8 cellular contexts compared by ENCODE assay signal in genomic region chr7:150060259-150061221, GRCh38.
DNase-seq lines count a peak whose midpoint lies in the region; ATAC-seq, FAIRE-seq and TF ChIP-seq lines count a peak whose summit lies in the region.
"Not testable (repeated sequence)": the region's sequence is repeated elsewhere in the genome, so short reads cannot be mapped to it uniquely, and the experiment has no call there.

No MANE protein-coding gene starts in this region.

- intact Hi-C loops in left ventricle myocardium inferior (cut with micrococcal nuclease); testis (cut with DNase I; ENCODE audit: low total_unique reads): not testable (repeated sequence)

- H3K36me3 ChIP-seq in left ventricle myocardium inferior; small intestine (ENCODE audit: control insufficient read depth in 2 of 2, insufficient read depth in 2 of 2, low read length in 2 of 2); testis (ENCODE audit: low read depth, missing control alignments): not testable (repeated sequence)

- TF ChIP-seq CTCF in left ventricle myocardium inferior (IDR thresholded peaks at IDR 0.05; ENCODE audit: borderline replicate concordance) (peak; percentile 58), testis (IDR thresholded peaks at IDR 0.05) (peak in 1 of 3 experiments; percentile 18)

- H3K4me3 ChIP-seq in left ventricle myocardium inferior; small intestine (ENCODE audit: low read depth in 1 of 2, low read length in 2 of 2); testis: not testable (repeated sequence)

- not testable (repeated sequence) for DNase-seq in GM12891 (ENCODE audit: insufficient read length, low spot score); small intestine
- DNase-seq in activated CD4-positive, alpha-beta T cell treated with anti-CD3 and anti-CD28 coated beads for 1 hour = peak; percentile 76
- DNase-seq in activated naive CD8-positive, alpha-beta T cell treated with anti-CD3 and anti-CD28 coated beads for 36 hours = peak; percentile 85
- DNase-seq in left ventricle myocardium inferior (peak; percentile 83), testis (peak; percentile 93)

- not testable (repeated sequence) for H3K27me3 Mint-ChIP-seq in activated naive CD8-positive, alpha-beta T cell treated with anti-CD3 and anti-CD28 coated beads for 36 hours

- 20 to 24% (median 20%) methylated on average over 10 of the region's 16 CpGs for WGBS in small intestine, 3 donors
- 12 to 13% methylated on average over 12 of the region's 16 CpGs for WGBS in testis, 2 donors

- H3K4me3 Mint-ChIP-seq in activated naive CD8-positive, alpha-beta T cell treated with anti-CD3 and anti-CD28 coated beads for 36 hours = not testable (repeated sequence)

- ATAC-seq in GM21576 (IDR thresholded peaks at IDR 0.05; ENCODE audit: unreplicated experiment) (peak; percentile 99), HG03342 (IDR thresholded peaks at IDR 0.05; ENCODE audit: unreplicated experiment) (peak; percentile 96)

- H3K9me3 ChIP-seq in left ventricle myocardium inferior (replicated peaks); small intestine (ENCODE audit: control insufficient read depth, low read depth); testis: not testable (repeated sequence)

- H3K36me3 Mint-ChIP-seq in activated naive CD8-positive, alpha-beta T cell treated with anti-CD3 and anti-CD28 coated beads for 36 hours = not testable (repeated sequence)

- not testable (repeated sequence) for H3K4me1 ChIP-seq in left ventricle myocardium inferior; small intestine (ENCODE audit: control insufficient read depth in 2 of 2, insufficient read depth in 1 of 2, low read depth in 1 of 2, low read length in 1 of 2); testis

- H3K9me3 Mint-ChIP-seq in activated naive CD8-positive, alpha-beta T cell treated with anti-CD3 and anti-CD28 coated beads for 36 hours = not testable (repeated sequence)

- TF ChIP-seq POLR2A in GM12891 (IDR thresholded peaks at IDR 0.05; ENCODE audit: low read depth, low read length); testis (IDR thresholded peaks at IDR 0.05): not testable (repeated sequence)

- H3K4me1 Mint-ChIP-seq in activated naive CD8-positive, alpha-beta T cell treated with anti-CD3 and anti-CD28 coated beads for 36 hours = not testable (repeated sequence)

- not testable (repeated sequence) for H3K27ac Mint-ChIP-seq in activated naive CD8-positive, alpha-beta T cell treated with anti-CD3 and anti-CD28 coated beads for 36 hours

- FAIRE-seq in GM12891 (lab: Jason Lieb, UNC) (peak; percentile 95), small intestine (lab: Jason Lieb, UNC) (peak; percentile 44)

- H3K27me3 ChIP-seq in left ventricle myocardium inferior (ENCODE audit: low read depth) = peaks cover 34% of the 10 kb centered on the region
- H3K27me3 ChIP-seq in small intestine (ENCODE audit: control insufficient read depth in 2 of 2, insufficient read depth in 2 of 2, low read length in 2 of 2); testis: not testable (repeated sequence)

- not testable (repeated sequence) for H3K27ac ChIP-seq in left ventricle myocardium inferior (replicated peaks); small intestine (ENCODE audit: low read depth in 1 of 2, low read length in 1 of 2); testis
